ENCODE assay signal across 20 cellular contexts in genomic region chr5:82785941-82786340, GRCh38.
"Had no signal": no experiment of that assay in that cellular context is flagged by ENCODE, and none has a peak within 500 bp of the region (broad histone marks: within the 10 kb centered on the region; RNA-seq: fewer than 3 reads in every experiment).

No MANE protein-coding gene starts in this region.

- H3K27ac ChIP-seq: epithelial cell of prostate, esophagus muscularis mucosa, gastroesophageal sphincter, neural progenitor cell, parathyroid adenoma, prostate gland, stomach, thoracic aorta, transverse colon had no signal

- H3K79me2 ChIP-seq: parathyroid adenoma had no signal

- H3K27me3 ChIP-seq: esophagus muscularis mucosa, gastroesophageal sphincter, neural progenitor cell, stomach, transverse colon had no signal

- H3K9ac ChIP-seq: neural progenitor cell, parathyroid adenoma had no signal

- H3K27ac Mint-ChIP-seq: immature natural killer cell, natural killer cell, neural progenitor cell had no signal

- H3K36me3 ChIP-seq: esophagus muscularis mucosa, gastroesophageal sphincter, neural progenitor cell, prostate gland, stomach, thoracic aorta, transverse colon had no signal

- H2AFZ ChIP-seq: neural progenitor cell, parathyroid adenoma had no signal

- H3K9me3 Mint-ChIP-seq: natural killer cell, neural progenitor cell had no signal

- H3K4me1 Mint-ChIP-seq: central memory CD8-positive, alpha-beta T cell; immature natural killer cell; natural killer cell; neural progenitor cell had no signal

- H3K4me3 ChIP-seq: esophagus muscularis mucosa, gastroesophageal sphincter, neural progenitor cell, prostate gland, stomach, thoracic aorta, transverse colon had no signal

- DNase-seq: effector memory CD4-positive, alpha-beta T cell; glutamatergic neuron; immature natural killer cell; mammary epithelial cell; natural killer cell; nucleus accumbens; stimulated activated CD4-positive, alpha-beta T cell treated with anti-CD3 and anti-CD28 coated beads, Interleukin-12 subunit alpha, Interleukin-12 subunit beta, amount 100 ng/mL, for 4 hours; stimulated activated naive CD4-positive, alpha-beta T cell; stomach; substantia nigra; transverse colon had no signal

- H3K4me3 Mint-ChIP-seq: central memory CD8-positive, alpha-beta T cell; immature natural killer cell; natural killer cell; neural progenitor cell had no signal

- H3K36me3 Mint-ChIP-seq: immature natural killer cell, natural killer cell, neural progenitor cell had no signal

- H3K4me1 ChIP-seq: neural progenitor cell, parathyroid adenoma, prostate gland had no signal

- H3K9me3 ChIP-seq: esophagus muscularis mucosa, gastroesophageal sphincter, prostate gland, thoracic aorta, transverse colon had no signal

- ATAC-seq: gastroesophageal sphincter, natural killer cell, sciatic nerve had no signal

- H3K4me2 ChIP-seq: neural progenitor cell had no signal
